In the genomic region with DNA sequence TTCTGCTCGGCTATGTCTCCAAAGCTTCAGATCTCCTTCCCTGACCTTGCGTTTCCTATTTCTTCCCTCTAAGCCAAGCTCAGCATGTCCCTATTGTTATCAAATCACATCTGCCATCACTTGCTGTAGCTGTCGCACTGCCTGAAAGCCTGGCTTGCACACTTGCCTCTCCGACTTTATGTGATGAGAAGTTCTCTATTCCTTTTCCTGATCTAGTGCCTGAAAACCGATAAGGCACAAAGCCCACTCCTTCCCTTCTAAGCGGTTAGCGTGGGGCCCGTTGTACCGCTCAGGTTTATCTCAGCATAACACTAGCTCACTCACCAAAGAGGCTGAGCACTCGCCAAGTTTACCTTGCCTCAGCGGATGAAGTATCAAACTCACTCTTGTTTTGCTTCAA, we compare ENCODE assay signal across 10 cellular contexts. TPM values are rescaled to one million over a fixed set of nuclear protein-coding genes. Genes with fewer than 3 reads are reported as not detected.
DNase-seq lines count a peak whose midpoint lies in the region; ATAC-seq and TF ChIP-seq lines count a peak whose summit lies in the region.
"Had no signal": no experiment of that assay in that cellular context is flagged by ENCODE, and none has a peak within 500 bp of the region (broad histone marks: within the 10 kb centered on the region; RNA-seq: fewer than 3 reads in every experiment).

No MANE protein-coding gene starts in this region.

- peak overlapping the region; percentile 92 to 93 for H3K4me3 Mint-ChIP-seq in activated T-cell treated with anti-CD3 and anti-CD28 coated beads, Interleukin-2, amount 50 U/mL, for 72 hours

- no peaks in the 10 kb centered on the region for H3K36me3 Mint-ChIP-seq in activated T-cell treated with anti-CD3 and anti-CD28 coated beads, Interleukin-2, amount 50 U/mL, for 72 hours (ENCODE audit: insufficient read depth in 2 of 2)

- no peak for TF ChIP-seq POLR2A in lower leg skin (IDR thresholded peaks at IDR 0.05)

- peaks cover 28% of the 10 kb centered on the region for H3K27me3 ChIP-seq in HUES48 (ENCODE audit: control insufficient read depth, insufficient read depth, low read length)

- peaks cover 77% of the 10 kb centered on the region for H3K27me3 Mint-ChIP-seq in activated T-cell treated with anti-CD3 and anti-CD28 coated beads, Interleukin-2, amount 50 U/mL, for 72 hours (ENCODE audit: low read depth)

- H3K27ac Mint-ChIP-seq in activated T-cell treated with anti-CD3 and anti-CD28 coated beads, Interleukin-2, amount 50 U/mL, for 72 hours: no peak overlapping the region
- H3K27ac Mint-ChIP-seq: HFFc6 had no signal

- no peak for DNase-seq in activated T-cell treated with anti-CD3 and anti-CD28 coated beads, Interleukin-2, amount 50 U/mL, for 72 hours
- DNase-seq in lower leg skin (ENCODE audit: low spot score in 2 of 2) (no peak), amniotic stem cell (lab: John Stamatoyannopoulos, UW) (no peak), NCI-H446 treated with DMSO at 0.1 percent for 48 hours (lab: John Stamatoyannopoulos, UW) (no peak), RKO (ENCODE audit: low spot score) (no peak), head of caudate nucleus (no peak)
- DNase-seq: HFFc6, NCI-H2029 treated with DMSO at 0.1 percent for 48 hours had no signal

- no peaks in the 10 kb centered on the region for H3K36me3 ChIP-seq in HUES48 (ENCODE audit: control insufficient read depth, insufficient read depth, low read length)

- TF ChIP-seq CTCF in C4-2B (conservative IDR thresholded peaks at IDR 0.05): no peak
- TF ChIP-seq CTCF in lower leg skin (IDR thresholded peaks at IDR 0.05): no peak

- H3K4me1 ChIP-seq in HUES48 (ENCODE audit: control insufficient read depth, insufficient read depth, low read length): peaks cover 46% of the 10 kb centered on the region

- no peak overlapping the region for H3K9ac ChIP-seq in HUES48 (ENCODE audit: low read depth, low read length)

- peak in 1 of 2 donors; percentile 28 for ATAC-seq in activated T-cell treated with anti-CD3 and anti-CD28 coated beads, Interleukin-2, amount 50 U/mL, for 72 hours (replicated peaks in 1 of 2)

- peak overlapping the region; percentile 69 for H3K4me3 ChIP-seq in HUES48 (ENCODE audit: low read depth, low read length)
- H3K4me3 ChIP-seq in lower leg skin (ENCODE audit: low read depth, poor library complexity, severe bottlenecking): peak overlapping the region; percentile 13

- H3K4me1 Mint-ChIP-seq in activated T-cell treated with anti-CD3 and anti-CD28 coated beads, Interleukin-2, amount 50 U/mL, for 72 hours (ENCODE audit: low read depth): peaks cover 14% of the 10 kb centered on the region

- 4 to 7% methylated on average over 11 of the region's 11 CpGs for WGBS in lower leg skin, 2 donors

- intact Hi-C loops in lower leg skin (cut with DNase I; ENCODE audit: low total_unique reads): no loop called here
- intact Hi-C loops in head of caudate nucleus (cut with DNase I): no loop called here

- no peaks in the 10 kb centered on the region for H3K9me3 Mint-ChIP-seq in activated T-cell treated with anti-CD3 and anti-CD28 coated beads, Interleukin-2, amount 50 U/mL, for 72 hours
- H3K9me3 Mint-ChIP-seq: HFFc6 had no signal

- H3K27ac ChIP-seq in C4-2B (peak overlapping the region; percentile 63), HUES48 (ENCODE audit: low read depth, low read length) (no peak overlapping the region)

- H3K9me3 ChIP-seq in HUES48 (ENCODE audit: control insufficient read depth, insufficient read depth, low read length): no peaks in the 10 kb centered on the region

RNA-seq across cellular contexts. Expression of a gene that starts 0.8 kb away (rescaled TPM):
- total RNA-seq in activated T-cell treated with anti-CD3 and anti-CD28 coated beads, Interleukin-2, amount 50 U/mL, for 72 hours: under 1 TPM in 1 of 2 donors, not detected in 1; 0.82 TPM
- total RNA-seq in lower leg skin: 10 to 100 TPM; 21.7 to 30.3 (median 26.7) TPM
- total RNA-seq: HFFc6 had no signal

RNA-seq across cellular contexts. Expression of a gene that starts 43.2 kb away (rescaled TPM):
- total RNA-seq in activated T-cell treated with anti-CD3 and anti-CD28 coated beads, Interleukin-2, amount 50 U/mL, for 72 hours: not detected
- not detected for total RNA-seq in lower leg skin
- total RNA-seq: HFFc6 had no signal

Comparison
In these comparisons a context has a peak if more than half of its experiments do, and no peak if none do; other contexts are left out.
1. RNA of a gene that starts 0.8 kb away (total RNA-seq): 21.7 to 30.3 TPM in lower leg skin; 0.82 TPM in activated T-cell treated with anti-CD3 and anti-CD28 coated beads, Interleukin-2, amount 50 U/mL, for 72 hours; every median in the first group is over 10 times any median in the second.